In genomic region chr1:161487483-161487827, GRCh38 we compare ENCODE assay signal across 12 cellular contexts. TPM values are rescaled to one million over a fixed set of nuclear protein-coding genes. Genes with fewer than 3 reads are reported as not detected.
A peak's percentile ranks its signal among the peaks of the same experiment; 100 is the strongest.
DNase-seq lines count a peak whose midpoint lies in the region; ATAC-seq, FAIRE-seq and TF ChIP-seq lines count a peak whose summit lies in the region.
"Had no signal": no experiment of that assay in that cellular context is flagged by ENCODE, and none has a peak within 500 bp of the region (broad histone marks: within the 10 kb centered on the region; RNA-seq: fewer than 3 reads in every experiment).

No MANE protein-coding gene starts in this region.

- H3K9ac ChIP-seq in fibroblast of lung (ENCODE audit: insufficient read depth, low read length), result no peak overlapping the region
- no peak overlapping the region for H3K9ac ChIP-seq in neural progenitor cell

- no peaks in the 10 kb centered on the region for H4K20me1 ChIP-seq in fibroblast of lung (ENCODE audit: control insufficient read depth, extremely low read depth, insufficient read depth, low read length)
- no peaks in the 10 kb centered on the region for H4K20me1 ChIP-seq in neural progenitor cell (ENCODE audit: low read depth)
- no peaks in the 10 kb centered on the region for H4K20me1 ChIP-seq in hepatocyte (ENCODE audit: insufficient read depth, poor library complexity, severe bottlenecking)

- H3K4me2 ChIP-seq in fibroblast of lung (ENCODE audit: extremely low read depth, insufficient read depth, low read length) (peak overlapping the region; percentile 75), neural progenitor cell (no peak overlapping the region), hepatocyte (no peak overlapping the region)

- H3F3A ChIP-seq in neural progenitor cell (ENCODE audit: low read depth), result no peaks in the 10 kb centered on the region

- H3K9me3 ChIP-seq in RWPE2 (ENCODE audit: severe bottlenecking) (no peaks in the 10 kb centered on the region), fibroblast of lung (ENCODE audit: control insufficient read depth, insufficient read depth, low read depth, low read length) (no peaks in the 10 kb centered on the region), psoas muscle (no peaks in the 10 kb centered on the region), neural progenitor cell (ENCODE audit: low read depth) (no peaks in the 10 kb centered on the region), hepatocyte (ENCODE audit: low read depth) (no peaks in the 10 kb centered on the region)
- H3K9me3 ChIP-seq: upper lobe of left lung had no signal

- H2AFZ ChIP-seq in fibroblast of lung (ENCODE audit: low read length), result no peak overlapping the region
- H2AFZ ChIP-seq in neural progenitor cell (replicated peaks), result no peak overlapping the region
- no peak overlapping the region for H2AFZ ChIP-seq in hepatocyte

- H3K4me3 Mint-ChIP-seq in neural progenitor cell, result no peak overlapping the region
- H3K4me3 Mint-ChIP-seq: neural crest cell, T-helper 17 cell had no signal

- no peaks in the 10 kb centered on the region for H3K79me2 ChIP-seq in fibroblast of lung (ENCODE audit: control insufficient read depth, insufficient read depth, low read length)
- H3K79me2 ChIP-seq in neural progenitor cell (ENCODE audit: low read depth), result no peaks in the 10 kb centered on the region
- no peaks in the 10 kb centered on the region for H3K79me2 ChIP-seq in hepatocyte

- H3K27ac Mint-ChIP-seq in neural progenitor cell, result no peak overlapping the region
- H3K27ac Mint-ChIP-seq: T-helper 17 cell had no signal

- H3K4me3 ChIP-seq in RWPE2 (ENCODE audit: severe bottlenecking) (no peak overlapping the region), fibroblast of lung (replicated peaks in 1 of 4; ENCODE audit: control extremely low read depth in 1 of 4, insufficient read depth in 1 of 4, low read depth in 3 of 4, low read length in 4 of 4) (peak overlapping the region in 1 of 4 experiments; percentile 3), psoas muscle (peak overlapping the region; percentile 39), neural progenitor cell (no peak overlapping the region), hepatocyte (no peak overlapping the region)

- H3K27me3 ChIP-seq in RWPE2 (ENCODE audit: insufficient read depth, poor library complexity, severe bottlenecking), result peaks cover 23% of the 10 kb centered on the region
- peaks cover 6% of the 10 kb centered on the region for H3K27me3 ChIP-seq in fibroblast of lung (ENCODE audit: control insufficient read depth, insufficient read depth, low read length)
- H3K27me3 ChIP-seq in psoas muscle (ENCODE audit: insufficient read depth in 3 of 3, low read length in 2 of 3), result peaks cover 2 to 37% (median 13%) of the 10 kb centered on the region in 3 donors
- H3K27me3 ChIP-seq in neural progenitor cell, result peaks cover 47% of the 10 kb centered on the region
- H3K27me3 ChIP-seq in hepatocyte, result peaks cover 64% of the 10 kb centered on the region
- H3K27me3 ChIP-seq: upper lobe of left lung had no signal

- no peak overlapping the region for H3K27ac ChIP-seq in RWPE2 (ENCODE audit: poor library complexity, severe bottlenecking)
- H3K27ac ChIP-seq in fibroblast of lung (ENCODE audit: insufficient read depth, low read length), result no peak overlapping the region
- H3K27ac ChIP-seq in psoas muscle, result no peak overlapping the region
- no peak overlapping the region for H3K27ac ChIP-seq in neural progenitor cell
- no peak overlapping the region for H3K27ac ChIP-seq in hepatocyte

- H3K4me1 ChIP-seq in RWPE2 (ENCODE audit: insufficient read depth, poor library complexity, severe bottlenecking), result peaks cover 6% of the 10 kb centered on the region
- H3K4me1 ChIP-seq in fibroblast of lung (ENCODE audit: control insufficient read depth, extremely low read depth, insufficient read depth, low read length), result no peaks in the 10 kb centered on the region
- no peaks in the 10 kb centered on the region for H3K4me1 ChIP-seq in psoas muscle
- no peaks in the 10 kb centered on the region for H3K4me1 ChIP-seq in neural progenitor cell
- H3K4me1 ChIP-seq in hepatocyte (ENCODE audit: insufficient read depth), result no peaks in the 10 kb centered on the region

- no peaks in the 10 kb centered on the region for H3K36me3 Mint-ChIP-seq in neural progenitor cell

- no peak for TF ChIP-seq POLR2A in GM12892 (IDR thresholded peaks at IDR 0.05; ENCODE audit: low read depth, low read length)

- peak; percentile 22 for DNase-seq in GM04503 (ENCODE audit: low read depth)
- DNase-seq in RWPE2 (ENCODE audit: low spot score), result no peak
- DNase-seq in fibroblast of lung (ENCODE audit: low read depth in 2 of 2), result peak; percentile 39
- no peak for DNase-seq in psoas muscle
- no peak for DNase-seq in GM12892 (ENCODE audit: insufficient read length)
- no peak for DNase-seq in neural progenitor cell (ENCODE audit: low spot score)
- no peak for DNase-seq in stimulated activated CD4-positive, alpha-beta T cell treated with anti-CD3 and anti-CD28 coated beads, Interleukin-15, amount 100 ng/mL, for 24 hours
- DNase-seq in hepatocyte (ENCODE audit: low spot score), result no peak
- DNase-seq: activated CD8-positive, alpha-beta memory T cell treated with anti-CD3 and anti-CD28 coated beads, Interleukin-2, amount 50 U/mL, for 48 hours had no signal

- WGBS in psoas muscle, 3 donors, result 13 to 33% (median 31%) methylated on average over 2 of the region's 2 CpGs
- WGBS in hepatocyte (ENCODE audit: low lambda C conversion rate, missing lambda C conversion rate), result 57% methylated on average over 2 of the region's 2 CpGs

- H3K36me3 ChIP-seq in RWPE2 (ENCODE audit: low read depth) (no peaks in the 10 kb centered on the region), fibroblast of lung (ENCODE audit: control insufficient read depth, insufficient read depth, low read length) (no peaks in the 10 kb centered on the region), psoas muscle (ENCODE audit: insufficient read depth in 1 of 2, low read depth in 1 of 2) (no peaks in the 10 kb centered on the region), neural progenitor cell (no peaks in the 10 kb centered on the region), hepatocyte (replicated peaks; ENCODE audit: insufficient read depth, low read depth) (no peaks in the 10 kb centered on the region)
- H3K36me3 ChIP-seq: upper lobe of left lung had no signal

- no peaks in the 10 kb centered on the region for H3K9me2 ChIP-seq in hepatocyte (replicated peaks; ENCODE audit: insufficient read depth)

- H3K27me3 Mint-ChIP-seq in neural progenitor cell (ENCODE audit: insufficient read depth, low read depth), result peaks cover 18% of the 10 kb centered on the region

- TF ChIP-seq CTCF in RWPE2 (IDR thresholded peaks at IDR 0.05; ENCODE audit: poor library complexity, severe bottlenecking) (no peak), fibroblast of lung (conservative IDR thresholded peaks at IDR 0.05 in 1 of 2, IDR thresholded peaks at IDR 0.05 in 1 of 2; ENCODE audit: low read depth in 1 of 2, low read length in 2 of 2) (no peak), psoas muscle (IDR thresholded peaks at IDR 0.05) (no peak), neural progenitor cell (IDR thresholded peaks at IDR 0.05) (no peak), hepatocyte (IDR thresholded peaks at IDR 0.05; ENCODE audit: poor library complexity) (no peak)

- intact Hi-C loops in psoas muscle (cut with DNase I), result no loop called here

- no peak for FAIRE-seq in GM12892 (lab: Jason Lieb, UNC)

- ATAC-seq in RWPE2 (ENCODE audit: low read depth) (peak; percentile 54), psoas muscle (no peak)

- H3K9me3 Mint-ChIP-seq in neural progenitor cell, result no peaks in the 10 kb centered on the region
- H3K9me3 Mint-ChIP-seq: neural crest cell had no signal

- H3K4me1 Mint-ChIP-seq in neural progenitor cell, result no peaks in the 10 kb centered on the region

RNA-seq across cellular contexts. Expression of gene FCGR2A, which starts 17.8 kb away (rescaled TPM):
- total RNA-seq in fibroblast of lung, result 3.3 and 3.9 TPM in 2 replicates
- polyA plus RNA-seq in fibroblast of lung, result 2.4 and 7.6 TPM in 2 replicates
- polyA plus RNA-seq in fibroblast of lung (2012), result 1.7 and 3.2 TPM in 2 replicates
- polyA minus RNA-seq in fibroblast of lung (ENCODE audit: low replicate concordance), result 3.9 TPM in 1 of 2 replicates, not detected in the other
- total RNA-seq in psoas muscle, result 10 to 100 TPM in 1 of 4 donors, 1 to 10 TPM in 3; 6.6 to 11.6 (median 7.3) TPM
- 1 to 10 TPM; 1.1 to 2.5 (median 1.2) TPM for polyA plus RNA-seq in psoas muscle
- 1.9 TPM for polyA plus RNA-seq in GM12892 (2012; ENCODE audit: missing spikeins)
- total RNA-seq in neural progenitor cell (ENCODE audit: low replicate concordance), result 0.53 TPM in 1 of 2 replicates, not detected in the other
- total RNA-seq in hepatocyte, result 3.6 TPM in 2 replicates
- 0.64 and 1.0 TPM in 2 replicates for polyA plus RNA-seq in hepatocyte
- total RNA-seq: neural crest cell had no signal

RNA-seq across cellular contexts. Expression of gene HSPA6, which starts 36.9 kb away (rescaled TPM):
- total RNA-seq in fibroblast of lung (0.51 and 2.3 TPM in 2 replicates), psoas muscle (10 to 100 TPM in 1 of 4 donors, 1 to 10 TPM in 2, under 1 TPM in 1; 0.49 to 37.7 (median 5.7) TPM), neural progenitor cell (ENCODE audit: low replicate concordance) (0.09 TPM in 1 of 2 replicates, not detected in the other), hepatocyte (0.50 and 1.1 TPM in 2 replicates)
- polyA plus RNA-seq in fibroblast of lung (0.22 and 0.33 TPM in 2 replicates), psoas muscle (under 1 TPM; 0.32 to 0.98 (median 0.85) TPM), hepatocyte (0.41 and 13.2 TPM in 2 replicates)
- 0.25 and 0.30 TPM in 2 replicates for polyA plus RNA-seq in fibroblast of lung (2012)
- 2.7 TPM in 1 of 2 replicates, not detected in the other for polyA minus RNA-seq in fibroblast of lung (ENCODE audit: low replicate concordance)
- polyA plus RNA-seq in GM12892 (2012; ENCODE audit: missing spikeins), result 0.66 TPM
- total RNA-seq: neural crest cell had no signal

Comparison
In these comparisons a context has a peak if more than half of its experiments do, and no peak if none do; other contexts are left out.
1. DNase-seq: peak in GM04503 (single experiment) and fibroblast of lung (2 of 2); none in RWPE2 (single experiment), psoas muscle (0 of 2), GM12892 (single experiment), neural progenitor cell (single experiment), stimulated activated CD4-positive, alpha-beta T cell treated with anti-CD3 and anti-CD28 coated beads, Interleukin-15, amount 100 ng/mL, for 24 hours (single experiment) and hepatocyte (single experiment).